8 cellular contexts compared by ENCODE assay signal in genomic region chr10:124740374-124741280, GRCh38. TPM values are rescaled to one million over a fixed set of nuclear protein-coding genes. Genes with fewer than 3 reads are reported as not detected.
DNase-seq lines count a peak whose midpoint lies in the region; ATAC-seq and TF ChIP-seq lines count a peak whose summit lies in the region.

No MANE protein-coding gene starts in this region.

- H3K9ac ChIP-seq in NT2/D1 (ENCODE audit: insufficient read length, low read depth) (peak overlapping the region; percentile 61), mesenchymal stem cell (ENCODE audit: low read length) (peak overlapping the region; percentile 82), trophoblast cell (ENCODE audit: low read length) (no peak overlapping the region)

- H3K27me3 ChIP-seq in NT2/D1 (ENCODE audit: insufficient read depth, insufficient read length) (no peaks in the 10 kb centered on the region), mesenchymal stem cell (ENCODE audit: control insufficient read depth in 1 of 2, insufficient read depth in 1 of 2, low read length in 2 of 2) (no peaks in the 10 kb centered on the region), trophoblast cell (ENCODE audit: insufficient read depth, low read length) (no peaks in the 10 kb centered on the region)

- H3K4me3 Mint-ChIP-seq in type B pancreatic cell, result peak overlapping the region; percentile 98

- H3K4me3 ChIP-seq in NT2/D1 (ENCODE audit: insufficient read length, low read depth) (no peak overlapping the region), coronary artery (peak overlapping the region; percentile 53), mesenchymal stem cell (ENCODE audit: insufficient read depth in 1 of 2, low read depth in 1 of 2, low read length in 2 of 2) (peak overlapping the region in 1 of 2 experiments; percentile 67), trophoblast cell (ENCODE audit: low read depth, low read length) (no peak overlapping the region)

- H3K4ac ChIP-seq in mesenchymal stem cell (ENCODE audit: low read depth in 1 of 2, low read length in 2 of 2) (no peak overlapping the region), trophoblast cell (ENCODE audit: low read depth, low read length) (no peak overlapping the region)

- H2BK5ac ChIP-seq in mesenchymal stem cell (ENCODE audit: low read depth, low read length, poor library complexity, severe bottlenecking), result no peak overlapping the region
- H2BK5ac ChIP-seq in trophoblast cell (ENCODE audit: low read depth, low read length, poor library complexity), result no peak overlapping the region

- H2AFZ ChIP-seq in mesenchymal stem cell (ENCODE audit: low read depth, low read length) (no peak overlapping the region), trophoblast cell (ENCODE audit: insufficient read depth, low read length, poor library complexity) (no peak overlapping the region)

- H3K18ac ChIP-seq in mesenchymal stem cell (ENCODE audit: low read depth in 1 of 2, low read length in 2 of 2) (peak overlapping the region in 1 of 2 experiments; percentile 7), trophoblast cell (ENCODE audit: low read length) (no peak overlapping the region)

- H3K36me3 ChIP-seq in NT2/D1 (ENCODE audit: insufficient read depth, insufficient read length, low read length) (peaks cover under 1% of the 10 kb centered on the region), mesenchymal stem cell (ENCODE audit: control insufficient read depth in 1 of 2, insufficient read depth in 2 of 2, low read depth in 1 of 2, low read length in 2 of 2) (peaks cover 0 to 4% of the 10 kb centered on the region in 2 experiments), trophoblast cell (ENCODE audit: control insufficient read depth in 1 of 2, insufficient read depth in 2 of 2, low read length in 2 of 2) (no peaks in the 10 kb centered on the region)

- no peaks in the 10 kb centered on the region for H3K27me3 Mint-ChIP-seq in type B pancreatic cell

- peak overlapping the region; percentile 86 for H3K27ac Mint-ChIP-seq in type B pancreatic cell

- no peak overlapping the region for H4K91ac ChIP-seq in mesenchymal stem cell (ENCODE audit: low read length)
- no peak overlapping the region for H4K91ac ChIP-seq in trophoblast cell (ENCODE audit: low read depth, low read length)

- H3K79me2 ChIP-seq in trophoblast cell (ENCODE audit: control insufficient read depth, insufficient read depth, low read length, poor library complexity), result peaks cover 7% of the 10 kb centered on the region

- H3K14ac ChIP-seq in mesenchymal stem cell (ENCODE audit: low read length in 2 of 2), result no peak overlapping the region
- H3K14ac ChIP-seq in trophoblast cell (ENCODE audit: low read length), result no peak overlapping the region

- H3K4me1 Mint-ChIP-seq in type B pancreatic cell (ENCODE audit: unreplicated experiment), result peaks cover 69% of the 10 kb centered on the region

- no peak overlapping the region for H4K12ac ChIP-seq in trophoblast cell (ENCODE audit: low read depth, low read length)

- H2BK15ac ChIP-seq in mesenchymal stem cell (ENCODE audit: low read depth, poor library complexity, severe bottlenecking), result peak overlapping the region; percentile 26

- peaks cover 39% of the 10 kb centered on the region for H3K79me1 ChIP-seq in mesenchymal stem cell (replicated peaks; ENCODE audit: low read length, poor library complexity, severe bottlenecking)
- peaks cover 7% of the 10 kb centered on the region for H3K79me1 ChIP-seq in trophoblast cell (ENCODE audit: low read length)

- WGBS in mesenchymal stem cell, result 16% methylated on average over 13 of the region's 18 CpGs
- WGBS in trophoblast cell (ENCODE audit: extremely low coverage, insufficient coverage, insufficient read length), result no CpG with 5 or more reads among the region's 18 CpGs

- peak overlapping the region; percentile 57 to 88 for H3K27ac ChIP-seq in coronary artery
- no peak overlapping the region for H3K27ac ChIP-seq in mesenchymal stem cell (ENCODE audit: low read length, poor library complexity, severe bottlenecking)
- H3K27ac ChIP-seq in trophoblast cell (ENCODE audit: low read depth, low read length), result no peak overlapping the region

- H3K4me2 ChIP-seq in mesenchymal stem cell (ENCODE audit: low read length, poor library complexity, severe bottlenecking), result no peak overlapping the region
- H3K4me2 ChIP-seq in trophoblast cell (ENCODE audit: low read length), result no peak overlapping the region

- ATAC-seq in GM21825 (IDR thresholded peaks at IDR 0.05; ENCODE audit: unreplicated experiment), result peak; percentile 20

- H3K9me3 ChIP-seq in NT2/D1 (ENCODE audit: insufficient read depth, low read length) (no peaks in the 10 kb centered on the region), mesenchymal stem cell (ENCODE audit: control insufficient read depth, low read length) (no peaks in the 10 kb centered on the region), trophoblast cell (ENCODE audit: insufficient read depth, low read depth, low read length) (peaks cover 5% of the 10 kb centered on the region)

- H2AK5ac ChIP-seq in mesenchymal stem cell (ENCODE audit: low read length, severe bottlenecking) (no peak overlapping the region), trophoblast cell (ENCODE audit: low read length) (no peak overlapping the region)

- TF ChIP-seq CTCF in coronary artery (IDR thresholded peaks at IDR 0.05) (no peak), type B pancreatic cell (conservative IDR thresholded peaks at IDR 0.05) (no peak)

- H2BK12ac ChIP-seq in mesenchymal stem cell (ENCODE audit: low read length in 2 of 2), result no peak overlapping the region
- H2BK12ac ChIP-seq in trophoblast cell (ENCODE audit: low read length), result no peak overlapping the region

- H3K36me3 Mint-ChIP-seq in type B pancreatic cell, result no peaks in the 10 kb centered on the region

- no peak overlapping the region for H4K8ac ChIP-seq in mesenchymal stem cell (ENCODE audit: low read length)
- no peak overlapping the region for H4K8ac ChIP-seq in trophoblast cell (ENCODE audit: low read depth, low read length)

- peak overlapping the region; percentile 39 for H2BK120ac ChIP-seq in mesenchymal stem cell (ENCODE audit: low read depth, low read length)
- no peak overlapping the region for H2BK120ac ChIP-seq in trophoblast cell (ENCODE audit: insufficient read depth, low read length, poor library complexity)

- no peaks in the 10 kb centered on the region for H3K9me3 Mint-ChIP-seq in type B pancreatic cell

- DNase-seq in GDM1 (lab: John Stamatoyannopoulos, UW) (peak; percentile 24), NT2/D1 (ENCODE audit: low read depth, low spot score) (no peak), coronary artery (ENCODE audit: low spot score) (no peak), mesenchymal stem cell (peak; percentile 82), type B pancreatic cell (ENCODE audit: extremely low spot score, unreplicated experiment) (peak; percentile 73), trophoblast cell (no peak), NCI-H1092 (lab: John Stamatoyannopoulos, UW) (no peak)

- H3K23ac ChIP-seq in mesenchymal stem cell (ENCODE audit: low read length in 2 of 2) (no peak overlapping the region), trophoblast cell (ENCODE audit: low read length) (no peak overlapping the region)

- peaks cover 13% of the 10 kb centered on the region for H3K4me1 ChIP-seq in NT2/D1 (ENCODE audit: insufficient read depth, insufficient read length)
- peaks cover 25% of the 10 kb centered on the region for H3K4me1 ChIP-seq in mesenchymal stem cell (ENCODE audit: control insufficient read depth, insufficient read depth, low read depth, low read length)
- peaks cover 11 to 14% of the 10 kb centered on the region in 2 experiments for H3K4me1 ChIP-seq in trophoblast cell (ENCODE audit: control insufficient read depth in 1 of 2, insufficient read depth in 2 of 2, low read length in 2 of 2)

RNA-seq across cellular contexts. Expression of gene FAM53B, which starts 3.6 kb away (rescaled TPM):
- 8.0 TPM for polyA plus RNA-seq in mesenchymal stem cell (2013, experiment 1 of 2)
- 7.7 TPM for polyA plus RNA-seq in mesenchymal stem cell (2013, experiment 2 of 2)
- 25.9 and 35.9 TPM in 2 replicates for total RNA-seq in type B pancreatic cell (ENCODE audit: low replicate concordance)
- polyA plus RNA-seq in trophoblast cell (2013), result 5.8 and 6.2 TPM in 2 replicates

RNA-seq across cellular contexts. Expression of gene EEF1AKMT2, which starts 51.1 kb away (rescaled TPM):
- polyA plus RNA-seq in mesenchymal stem cell (2013, experiment 1 of 2), result 9.7 TPM
- polyA plus RNA-seq in mesenchymal stem cell (2013, experiment 2 of 2), result 10.9 TPM
- total RNA-seq in type B pancreatic cell (ENCODE audit: low replicate concordance), result 18.7 and 18.8 TPM in 2 replicates
- polyA plus RNA-seq in trophoblast cell (2013), result 7.9 and 8.4 TPM in 2 replicates

Comparison
In these comparisons a context has a peak if more than half of its experiments do, and no peak if none do; other contexts are left out.
1. DNase-seq: peak in GDM1 (single experiment), mesenchymal stem cell (single experiment) and type B pancreatic cell (single experiment); none in NT2/D1 (single experiment), coronary artery (single experiment), trophoblast cell (0 of 2) and NCI-H1092 (single experiment).
2. H3K27ac ChIP-seq: peak in coronary artery (2 of 2); none in mesenchymal stem cell (single experiment) and trophoblast cell (single experiment).